ENCODE assay signal across 19 cellular contexts in the genomic region with DNA sequence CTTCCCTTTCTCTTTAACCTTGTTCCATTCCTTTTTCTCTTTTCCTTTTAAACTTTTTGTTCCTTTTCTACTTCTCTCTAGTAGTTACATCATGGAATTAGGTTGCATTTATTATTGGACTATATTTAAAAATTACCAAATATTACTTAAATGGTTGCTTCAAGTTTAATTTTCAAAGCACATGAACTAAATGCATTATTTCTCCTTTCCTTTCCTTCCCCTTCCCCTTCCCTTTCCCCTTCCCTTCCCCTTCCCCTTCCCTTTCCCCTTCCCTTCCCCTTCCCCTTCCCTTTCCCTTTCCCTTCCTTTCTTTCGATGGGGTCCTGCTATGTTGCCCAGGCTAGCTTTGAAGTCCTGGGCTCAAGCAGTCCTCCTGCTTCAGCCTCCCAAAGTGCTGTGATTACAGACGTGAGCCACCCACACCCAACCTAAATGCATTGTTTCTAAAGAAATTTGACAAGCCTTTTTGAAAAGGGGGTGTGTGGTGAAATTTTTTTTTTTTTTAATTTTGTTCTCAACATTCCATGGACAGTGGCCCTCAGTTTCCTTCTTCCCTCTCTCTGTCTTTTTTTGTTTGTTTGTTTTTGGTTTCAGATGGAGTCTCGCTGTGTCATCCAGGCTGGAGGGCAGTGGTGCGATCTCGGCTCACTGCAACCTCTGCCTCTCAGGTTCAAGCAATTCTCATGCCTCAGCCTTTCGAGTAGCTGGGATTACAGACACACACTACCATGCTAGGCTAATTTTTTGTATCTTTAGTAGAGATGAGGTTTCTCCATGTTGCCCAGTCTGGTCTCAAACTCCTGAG. TPM values are rescaled to one million over a fixed set of nuclear protein-coding genes. Genes with fewer than 3 reads are reported as not detected.
DNase-seq lines count a peak whose midpoint lies in the region; ATAC-seq and TF ChIP-seq lines count a peak whose summit lies in the region.
"Had no signal": no experiment of that assay in that cellular context is flagged by ENCODE, and none has a peak within 500 bp of the region (broad histone marks: within the 10 kb centered on the region; RNA-seq: fewer than 3 reads in every experiment).

No MANE protein-coding gene starts in this region.

- peak overlapping the region; percentile 88 for H3K27ac Mint-ChIP-seq in activated T-cell treated with anti-CD3 and anti-CD28 coated beads, Interleukin-2, amount 50 U/mL, for 72 hours
- H3K27ac Mint-ChIP-seq in activated T-helper 17 cell treated with anti-CD3 and anti-CD28 coated beads, Interleukin-2, amount 50 U/mL, for 72 hours: peak overlapping the region; percentile 36

- H3K9me3 Mint-ChIP-seq in activated T-cell treated with anti-CD3 and anti-CD28 coated beads, Interleukin-2, amount 50 U/mL, for 72 hours: no peaks in the 10 kb centered on the region
- H3K9me3 Mint-ChIP-seq in activated T-helper 17 cell treated with anti-CD3 and anti-CD28 coated beads, Interleukin-2, amount 50 U/mL, for 72 hours: no peaks in the 10 kb centered on the region
- H3K9me3 Mint-ChIP-seq: activated naive CD4-positive, alpha-beta T cell treated with anti-CD3 and anti-CD28 coated beads, Interleukin-2, amount 50 U/mL, for 72 hours had no signal

- H3K27me3 ChIP-seq in right lobe of liver (no peaks in the 10 kb centered on the region), GM23248 (replicated peaks; ENCODE audit: insufficient read depth) (no peaks in the 10 kb centered on the region)

- H3K4me1 ChIP-seq in right lobe of liver (peaks cover 0 to 8% (median 4%) of the 10 kb centered on the region in 4 donors), GM23248 (ENCODE audit: insufficient read depth) (peaks cover 13% of the 10 kb centered on the region; the same call in 1 of the 2 replicates)

- no peak for ATAC-seq in activated T-cell treated with anti-CD3 and anti-CD28 coated beads, Interleukin-2, amount 50 U/mL, for 72 hours (replicated peaks in 1 of 2)
- no peak for ATAC-seq in activated T-helper 17 cell treated with anti-CD3 and anti-CD28 coated beads, Interleukin-2, amount 50 U/mL, for 72 hours (replicated peaks)
- peak; percentile 40 to 60 (median 52) for ATAC-seq in right lobe of liver
- no peak for ATAC-seq in GM18873 (IDR thresholded peaks at IDR 0.05; ENCODE audit: low FRiP score, unreplicated experiment)
- ATAC-seq: activated naive CD4-positive, alpha-beta T cell treated with anti-CD3 and anti-CD28 coated beads, Interleukin-2, amount 50 U/mL, for 72 hours; left cardiac atrium; PC-3 had no signal

- peaks cover 1 to 7% of the 10 kb centered on the region in 2 donors for H3K36me3 Mint-ChIP-seq in activated T-cell treated with anti-CD3 and anti-CD28 coated beads, Interleukin-2, amount 50 U/mL, for 72 hours (ENCODE audit: insufficient read depth in 2 of 2)
- H3K36me3 Mint-ChIP-seq in activated T-helper 17 cell treated with anti-CD3 and anti-CD28 coated beads, Interleukin-2, amount 50 U/mL, for 72 hours (ENCODE audit: low read depth): peaks cover 64% of the 10 kb centered on the region

- no peak overlapping the region for H3K4me2 ChIP-seq in GM23248 (ENCODE audit: unreplicated experiment)

- WGBS in right lobe of liver (ENCODE audit: insufficient coverage, low coverage, low lambda C conversion rate, missing lambda C conversion rate): 13% methylated on average over 6 of the region's 6 CpGs
- 82 to 88% methylated on average over 6 of the region's 6 CpGs for WGBS in GM23248 (ENCODE audit: low coverage in 1 of 2, low lambda C conversion rate in 2 of 2, missing lambda C conversion rate in 2 of 2), 2 experiments

- in situ Hi-C loops in GM23248 (cut with MboI): no loop called here

- H3K4me3 ChIP-seq in right lobe of liver: no peak overlapping the region
- no peak overlapping the region for H3K4me3 ChIP-seq in GM23248

- intact Hi-C loops in right lobe of liver (cut with DNase I): no loop called here

- no peak overlapping the region for H3K9ac ChIP-seq in GM23248

- peaks cover 50% of the 10 kb centered on the region for H3K79me2 ChIP-seq in GM23248 (ENCODE audit: insufficient read depth)

- no peaks in the 10 kb centered on the region for H3K9me2 ChIP-seq in GM23248 (ENCODE audit: insufficient read depth)

- H3K27me3 Mint-ChIP-seq in activated T-cell treated with anti-CD3 and anti-CD28 coated beads, Interleukin-2, amount 50 U/mL, for 72 hours (ENCODE audit: low read depth): no peaks in the 10 kb centered on the region
- no peaks in the 10 kb centered on the region for H3K27me3 Mint-ChIP-seq in activated T-helper 17 cell treated with anti-CD3 and anti-CD28 coated beads, Interleukin-2, amount 50 U/mL, for 72 hours

- no peaks in the 10 kb centered on the region for H3F3A ChIP-seq in GM23248 (ENCODE audit: insufficient read depth)

- peaks cover 19% of the 10 kb centered on the region for H3K4me1 Mint-ChIP-seq in activated T-cell treated with anti-CD3 and anti-CD28 coated beads, Interleukin-2, amount 50 U/mL, for 72 hours (ENCODE audit: low read depth)
- H3K4me1 Mint-ChIP-seq in activated T-helper 17 cell treated with anti-CD3 and anti-CD28 coated beads, Interleukin-2, amount 50 U/mL, for 72 hours: no peaks in the 10 kb centered on the region

- no peak for TF ChIP-seq CTCF in right lobe of liver (IDR thresholded peaks at IDR 0.05)

- H3K36me3 ChIP-seq in right lobe of liver (no peaks in the 10 kb centered on the region), GM23248 (ENCODE audit: low read depth) (peaks cover 11% of the 10 kb centered on the region; the same call in 1 of the 2 replicates)

- no peak for DNase-seq in activated T-cell treated with anti-CD3 and anti-CD28 coated beads, Interleukin-2, amount 50 U/mL, for 72 hours
- no peak for DNase-seq in activated T-cell treated with anti-CD3 and anti-CD28 coated beads, Interleukin-2, amount 50 U/mL, for 1 hour
- no peak for DNase-seq in right lobe of liver
- no peak for DNase-seq in NCI-H524 treated with DMSO at 0.1 percent for 48 hours (lab: John Stamatoyannopoulos, UW)
- no peak for DNase-seq in GM23248
- DNase-seq in NCI-H2081 treated with DMSO at 0.1 percent for 48 hours (lab: John Stamatoyannopoulos, UW): no peak
- DNase-seq: activated T-cell treated with anti-CD3 and anti-CD28 coated beads for 4 hours; C1 segment of cervical spinal cord; H7; Kasumi-1; left cardiac atrium; NCI-H187; NCI-H226; PC-3; SHP77; stimulated activated CD4-positive, alpha-beta T cell treated with anti-CD3 and anti-CD28 coated beads, Interleukin-4, amount 100 ng/mL, for 24 hours had no signal

- no peaks in the 10 kb centered on the region for H4K20me1 ChIP-seq in GM23248 (ENCODE audit: insufficient read depth)

- no peak overlapping the region for H2AFZ ChIP-seq in GM23248

- peak overlapping the region; percentile 55 to 87 (median 65) for H3K27ac ChIP-seq in right lobe of liver
- H3K27ac ChIP-seq in GM23248: no peak overlapping the region

- H3K4me3 Mint-ChIP-seq in activated T-cell treated with anti-CD3 and anti-CD28 coated beads, Interleukin-2, amount 50 U/mL, for 72 hours: no peak overlapping the region
- no peak overlapping the region for H3K4me3 Mint-ChIP-seq in activated T-helper 17 cell treated with anti-CD3 and anti-CD28 coated beads, Interleukin-2, amount 50 U/mL, for 72 hours

- no peaks in the 10 kb centered on the region for H3K9me3 ChIP-seq in right lobe of liver
- H3K9me3 ChIP-seq in GM23248 (ENCODE audit: low read depth): no peaks in the 10 kb centered on the region

- TF ChIP-seq POLR2A in right lobe of liver (IDR thresholded peaks at IDR 0.05): no peak

RNA-seq across cellular contexts. Expression of gene TMEM60, which starts 31.2 kb away (rescaled TPM):
- 10 to 100 TPM; 10.9 to 11.0 TPM for total RNA-seq in activated T-cell treated with anti-CD3 and anti-CD28 coated beads, Interleukin-2, amount 50 U/mL, for 72 hours
- total RNA-seq in activated T-helper 17 cell treated with anti-CD3 and anti-CD28 coated beads, Interleukin-2, amount 50 U/mL, for 72 hours: 10 to 100 TPM; 12.1 to 13.2 TPM
- 10 to 100 TPM in 1 of 6 experiments, 1 to 10 TPM in 5; 6.6 to 10.4 (median 8.0) TPM for total RNA-seq in right lobe of liver
- total RNA-seq in GM23248 (2014; rRNA removed; shearing (Covaris generic)): 9.9 and 17.7 TPM in 2 replicates
- 28.2 and 28.9 TPM in 2 replicates for polyA plus RNA-seq in GM23248 (2016; fragmentation: Nextera tagmentation; extraction: Ambion mirVana)

RNA-seq across cellular contexts. Expression of gene PHTF2, which starts 31.6 kb away (rescaled TPM):
- 10 to 100 TPM; 16.3 to 25.5 TPM for total RNA-seq in activated T-cell treated with anti-CD3 and anti-CD28 coated beads, Interleukin-2, amount 50 U/mL, for 72 hours
- 100 to 1,000 TPM in 1 of 2 donors, 10 to 100 TPM in 1; 66.1 to 123 TPM for total RNA-seq in activated T-helper 17 cell treated with anti-CD3 and anti-CD28 coated beads, Interleukin-2, amount 50 U/mL, for 72 hours
- total RNA-seq in right lobe of liver: 1 to 10 TPM; 2.4 to 6.8 (median 5.5) TPM
- 29.9 and 30.2 TPM in 2 replicates for total RNA-seq in GM23248 (2014; rRNA removed; shearing (Covaris generic))
- polyA plus RNA-seq in GM23248 (2016; fragmentation: Nextera tagmentation; extraction: Ambion mirVana): 22.0 and 23.6 TPM in 2 replicates

Comparison
In these comparisons a context has a peak if more than half of its experiments do, and no peak if none do; other contexts are left out.
1. ATAC-seq: peak in right lobe of liver (4 of 4); none in activated T-cell treated with anti-CD3 and anti-CD28 coated beads, Interleukin-2, amount 50 U/mL, for 72 hours (0 of 2), activated T-helper 17 cell treated with anti-CD3 and anti-CD28 coated beads, Interleukin-2, amount 50 U/mL, for 72 hours (single experiment) and GM18873 (single experiment).